ENCODE assay signal across 32 cellular contexts in the genomic region with DNA sequence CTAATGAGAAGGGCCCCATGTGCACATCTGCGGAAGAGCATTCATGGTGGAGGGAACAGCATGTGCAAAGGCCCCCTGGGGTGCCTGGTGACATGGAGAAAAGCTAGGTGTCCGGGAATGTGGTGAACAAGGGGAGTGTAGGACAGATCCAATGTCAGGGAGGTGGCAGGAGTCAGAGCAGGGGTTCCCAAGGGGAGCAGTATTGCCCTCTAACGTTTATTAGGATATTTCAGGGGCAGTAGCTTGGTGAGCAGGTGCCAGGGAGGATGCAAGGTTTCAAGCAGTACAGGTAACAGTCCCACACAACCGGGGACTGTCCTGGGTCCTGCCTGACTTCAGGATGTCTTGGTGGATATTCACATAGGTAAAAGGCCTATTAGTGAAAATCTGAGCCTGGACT.
"Had no signal": no experiment of that assay in that cellular context is flagged by ENCODE, and none has a peak within 500 bp of the region (broad histone marks: within the 10 kb centered on the region; RNA-seq: fewer than 3 reads in every experiment).

No MANE protein-coding gene starts in this region.

- H3K4me1 ChIP-seq: adrenal gland, SJCRH30 had no signal

- H3K36me3 Mint-ChIP-seq: activated naive CD4-positive, alpha-beta T cell treated with anti-CD3 and anti-CD28 coated beads, Interleukin-2, amount 50 U/mL, for 24 hours had no signal

- H3K27ac Mint-ChIP-seq: activated CD4-positive, alpha-beta T cell treated with anti-CD3 and anti-CD28 coated beads, Interleukin-2, amount 10 ng/mL, durations not matched to agents 24 days and 14 days; activated CD8-positive, alpha-beta T cell treated with anti-CD3 and anti-CD28 coated beads for 36 hours; activated naive CD4-positive, alpha-beta T cell treated with anti-CD3 and anti-CD28 coated beads, Interleukin-2, amount 50 U/mL, for 24 hours; activated T-cell treated with anti-CD3 and anti-CD28 coated beads, Interleukin-2, amount 50 U/mL, for 24 hours; activated T-helper 2 cell treated with anti-CD3 and anti-CD28 coated beads, Interferon-gamma antibody, Interleukin-2, Interleukin-4, amounts not matched to agents 10 μg/mL and 5 μg/mL and 100 μg/mL, durations not matched to agents 14 hours and 24 hours and 36 hours had no signal

- H3K4me3 Mint-ChIP-seq: activated CD4-positive, alpha-beta T cell treated with anti-CD3 and anti-CD28 coated beads, Interleukin-2, amount 10 ng/mL, durations not matched to agents 24 days and 14 days; activated CD8-positive, alpha-beta T cell treated with anti-CD3 and anti-CD28 coated beads for 36 hours; activated naive CD4-positive, alpha-beta T cell treated with anti-CD3 and anti-CD28 coated beads, Interleukin-2, amount 50 U/mL, for 24 hours; activated T-cell treated with anti-CD3 and anti-CD28 coated beads, Interleukin-2, amount 50 U/mL, for 24 hours had no signal

- H3K4me2 ChIP-seq: KMS-11 had no signal

- ATAC-seq: activated CD8-positive, alpha-beta T cell treated with anti-CD3 and anti-CD28 coated beads for 36 hours; Panc1 had no signal

- DNase-seq: activated CD4-positive, alpha-beta T cell treated with anti-CD3 and anti-CD28 coated beads for 1 hour; activated CD4-positive, alpha-beta T cell treated with anti-CD3 and anti-CD28 coated beads, Interleukin-2, amount 10 ng/mL, durations not matched to agents 24 days and 14 days; activated CD4-positive, alpha-beta T cell treated with anti-CD3 and anti-CD28 coated beads, Interleukin-2, amount 50 U/mL, for 4 hours; activated CD4-positive, CD25-positive, alpha-beta regulatory T cell; activated CD8-positive, alpha-beta T cell treated with anti-CD3 and anti-CD28 coated beads for 36 hours; activated gamma-delta T cell; activated naive CD4-positive, alpha-beta T cell treated with Interleukin-2 at 50 U/mL for 16 hours; activated T-cell treated with anti-CD3 and anti-CD28 coated beads, Interleukin-2, amount 50 U/mL, for 24 hours; adrenal gland; anterior cingulate cortex; brain microvascular endothelial cell; central memory CD4-positive, alpha-beta T cell; NCI-H1092 treated with DMSO at 0.1 percent for 48 hours; NCI-H1417; NCI-H146; NCI-H187; NCI-H2029 treated with DMSO at 0.1 percent for 48 hours; NCI-H2107; NCI-H226; NCI-H446 treated with DMSO at 0.1 percent for 48 hours; NCI-H524; NCI-H69; NCI-H82; SHP77; SJCRH30; T1000; WERI-Rb-1 had no signal

- H3K36me3 ChIP-seq: adrenal gland, brain microvascular endothelial cell, SJCRH30, WERI-Rb-1 had no signal

- H3K27ac ChIP-seq: adrenal gland, brain microvascular endothelial cell, KMS-11, SJCRH30, SK-N-MC, WERI-Rb-1 had no signal

- H3K4me3 ChIP-seq: adrenal gland, SJCRH30, SK-N-MC had no signal

- H3K9me3 Mint-ChIP-seq: activated CD4-positive, alpha-beta T cell treated with anti-CD3 and anti-CD28 coated beads, Interleukin-2, amount 10 ng/mL, durations not matched to agents 24 days and 14 days; activated CD8-positive, alpha-beta T cell treated with anti-CD3 and anti-CD28 coated beads for 36 hours; activated naive CD4-positive, alpha-beta T cell treated with anti-CD3 and anti-CD28 coated beads, Interleukin-2, amount 50 U/mL, for 24 hours; activated T-cell treated with anti-CD3 and anti-CD28 coated beads, Interleukin-2, amount 50 U/mL, for 24 hours; activated T-helper 2 cell treated with anti-CD3 and anti-CD28 coated beads, Interferon-gamma antibody, Interleukin-2, Interleukin-4, amounts not matched to agents 10 μg/mL and 5 μg/mL and 100 μg/mL, durations not matched to agents 14 hours and 24 hours and 36 hours had no signal

- H3K27me3 ChIP-seq: adrenal gland, brain microvascular endothelial cell, SJCRH30 had no signal

- H3K4me1 Mint-ChIP-seq: activated CD4-positive, alpha-beta T cell treated with anti-CD3 and anti-CD28 coated beads, Interleukin-2, amount 10 ng/mL, durations not matched to agents 24 days and 14 days; activated naive CD4-positive, alpha-beta T cell treated with anti-CD3 and anti-CD28 coated beads, Interleukin-2, amount 50 U/mL, for 24 hours had no signal

- H3K9me3 ChIP-seq: adrenal gland, SJCRH30 had no signal

- H3K27me3 Mint-ChIP-seq: activated naive CD4-positive, alpha-beta T cell treated with anti-CD3 and anti-CD28 coated beads, Interleukin-2, amount 50 U/mL, for 24 hours; activated T-cell treated with anti-CD3 and anti-CD28 coated beads, Interleukin-2, amount 50 U/mL, for 24 hours had no signal

- H3K9ac ChIP-seq: KMS-11 had no signal
